In the genomic region with DNA sequence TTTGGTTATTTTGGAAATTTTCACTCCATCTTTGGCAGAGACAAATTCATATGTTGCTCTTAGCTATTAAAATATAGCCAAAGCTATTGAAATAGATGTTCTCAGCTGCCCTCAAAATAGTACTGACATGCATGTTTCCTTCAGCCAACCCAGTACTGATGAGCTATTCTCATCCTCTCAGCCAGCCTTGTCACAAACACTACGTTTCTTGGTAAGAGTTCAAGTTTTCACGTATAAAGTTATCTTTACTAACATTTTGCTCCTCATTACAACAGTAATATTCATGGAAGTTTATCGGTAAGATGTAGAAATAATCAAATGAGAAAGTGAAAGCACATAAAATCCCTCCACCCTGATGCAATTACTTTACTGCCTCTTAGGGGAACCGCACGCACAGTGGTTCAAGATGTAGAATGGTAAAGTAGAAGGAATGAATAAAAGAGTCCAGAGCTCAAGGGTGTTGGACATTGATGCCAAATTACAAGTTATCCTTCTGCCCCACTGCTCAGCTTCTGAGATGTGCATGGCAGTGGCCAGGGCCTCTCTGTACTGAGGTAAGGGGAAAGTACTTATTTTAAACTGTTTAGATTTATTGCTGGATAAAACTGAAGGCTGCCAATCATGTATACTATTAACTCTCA, we compare ENCODE assay signal across 8 cellular contexts.
DNase-seq lines count a peak whose midpoint lies in the region; ATAC-seq and TF ChIP-seq lines count a peak whose summit lies in the region.

No MANE protein-coding gene starts in this region.

- H3K4me1 Mint-ChIP-seq in T-helper 2 cell treated with Interferon-gamma antibody and Interleukin-4, amounts not matched to agents 5 μg/mL and 100 μg/mL, for 36 hours (ENCODE audit: low read depth), result peaks cover 49% of the 10 kb centered on the region
- H3K4me1 Mint-ChIP-seq in stimulated activated memory B cell treated with anti-CD40 and anti-IgM and Interleukin-4, amounts not matched to agents 10 μg/mL and 1 μg/mL and 100 μg/mL, for 72 hours, result peaks cover 15% of the 10 kb centered on the region

- H3K4me3 Mint-ChIP-seq in T-helper 2 cell treated with Interferon-gamma antibody and Interleukin-4, amounts not matched to agents 5 μg/mL and 100 μg/mL, for 36 hours, result peak overlapping the region; percentile 89
- H3K4me3 Mint-ChIP-seq in stimulated activated memory B cell treated with anti-CD40 and anti-IgM and Interleukin-4, amounts not matched to agents 10 μg/mL and 1 μg/mL and 100 μg/mL, for 72 hours, result peak overlapping the region; percentile 88

- peak; percentile 18 to 25 for DNase-seq in activated CD4-positive, alpha-beta T cell treated with anti-CD3 and anti-CD28 coated beads for 4 hours
- no peak for DNase-seq in activated CD4-positive, alpha-beta T cell treated with anti-CD3 and anti-CD28 coated beads, Interleukin-2, amount 50 U/mL, for 48 hours
- no peak for DNase-seq in T-helper 2 cell treated with Interferon-gamma antibody and Interleukin-4, amounts not matched to agents 5 μg/mL and 100 μg/mL, for 36 hours (ENCODE audit: low spot score)
- DNase-seq in foreskin fibroblast, result peak in 1 of 2 donors; percentile 61
- DNase-seq in HPDE6-E6E7 (ENCODE audit: extremely low spot score), result no peak
- no peak for DNase-seq in NCI-H82 treated with DMSO at 0.1 percent for 48 hours (lab: John Stamatoyannopoulos, UW; ENCODE audit: unreplicated experiment)

- peak overlapping the region; percentile 97 for H3K27ac Mint-ChIP-seq in T-helper 2 cell treated with Interferon-gamma antibody and Interleukin-4, amounts not matched to agents 5 μg/mL and 100 μg/mL, for 36 hours
- peak overlapping the region; percentile 96 for H3K27ac Mint-ChIP-seq in stimulated activated memory B cell treated with anti-CD40 and anti-IgM and Interleukin-4, amounts not matched to agents 10 μg/mL and 1 μg/mL and 100 μg/mL, for 72 hours

- no peak for TF ChIP-seq CTCF in foreskin fibroblast (IDR thresholded peaks at IDR 0.05; ENCODE audit: low read depth, low read length)

- no peaks in the 10 kb centered on the region for H3K9me3 Mint-ChIP-seq in T-helper 2 cell treated with Interferon-gamma antibody and Interleukin-4, amounts not matched to agents 5 μg/mL and 100 μg/mL, for 36 hours
- H3K9me3 Mint-ChIP-seq in stimulated activated memory B cell treated with anti-CD40 and anti-IgM and Interleukin-4, amounts not matched to agents 10 μg/mL and 1 μg/mL and 100 μg/mL, for 72 hours, result no peaks in the 10 kb centered on the region

- peak overlapping the region; percentile 50 to 56 for H3K4me3 ChIP-seq in foreskin fibroblast (ENCODE audit: low read depth in 1 of 2, low read length in 2 of 2)

- no peaks in the 10 kb centered on the region for H3K27me3 Mint-ChIP-seq in T-helper 2 cell treated with Interferon-gamma antibody and Interleukin-4, amounts not matched to agents 5 μg/mL and 100 μg/mL, for 36 hours (ENCODE audit: low read depth)
- H3K27me3 Mint-ChIP-seq in stimulated activated memory B cell treated with anti-CD40 and anti-IgM and Interleukin-4, amounts not matched to agents 10 μg/mL and 1 μg/mL and 100 μg/mL, for 72 hours, result no peaks in the 10 kb centered on the region

- peaks cover 22% of the 10 kb centered on the region for H3K36me3 Mint-ChIP-seq in T-helper 2 cell treated with Interferon-gamma antibody and Interleukin-4, amounts not matched to agents 5 μg/mL and 100 μg/mL, for 36 hours (ENCODE audit: low read depth)
- H3K36me3 Mint-ChIP-seq in stimulated activated memory B cell treated with anti-CD40 and anti-IgM and Interleukin-4, amounts not matched to agents 10 μg/mL and 1 μg/mL and 100 μg/mL, for 72 hours, result no peaks in the 10 kb centered on the region

- peak; percentile 64 for ATAC-seq in HG02885 (IDR thresholded peaks at IDR 0.05; ENCODE audit: poor library complexity, unreplicated experiment)
- ATAC-seq in stimulated activated memory B cell treated with anti-CD40 and anti-IgM and Interleukin-4, amounts not matched to agents 10 μg/mL and 1 μg/mL and 100 μg/mL, for 72 hours, result peak; percentile 79

Comparison
In these comparisons a context has a peak if more than half of its experiments do, and no peak if none do; other contexts are left out.
1. DNase-seq: peak in activated CD4-positive, alpha-beta T cell treated with anti-CD3 and anti-CD28 coated beads for 4 hours (2 of 2); none in activated CD4-positive, alpha-beta T cell treated with anti-CD3 and anti-CD28 coated beads, Interleukin-2, amount 50 U/mL, for 48 hours (0 of 2), T-helper 2 cell treated with Interferon-gamma antibody and Interleukin-4, amounts not matched to agents 5 μg/mL and 100 μg/mL, for 36 hours (single experiment), HPDE6-E6E7 (single experiment) and NCI-H82 treated with DMSO at 0.1 percent for 48 hours (single experiment).